Comparison of ENCODE assay signal across 7 cellular contexts in genomic region chr6:6725120-6725833, GRCh38.
DNase-seq lines count a peak whose midpoint lies in the region; ATAC-seq, FAIRE-seq and TF ChIP-seq lines count a peak whose summit lies in the region.

No MANE protein-coding gene starts in this region.

- no peak overlapping the region for H3K4me3 ChIP-seq in KMS-11 (IDR thresholded peaks at IDR 0.05; ENCODE audit: insufficient read depth, low read depth, low read length)
- peak overlapping the region; percentile 26 for H3K4me3 ChIP-seq in bronchial epithelial cell (ENCODE audit: low read depth, low read length)
- H3K4me3 ChIP-seq in HepG2 (replicated peaks in 1 of 3; ENCODE audit: insufficient read depth in 1 of 3, low read depth in 2 of 3, low read length in 3 of 3): peak overlapping the region in 1 of 3 experiments; percentile 75; a peak in 1 of 6 replicates
- peak overlapping the region; percentile 16 to 40 for H3K4me3 ChIP-seq in testis

- CTCF ChIA-PET in HepG2 (lab: Yijun Ruan, JAX; ENCODE audit: low intra/inter-chr PET ratio, low total read pairs): interaction anchor here (1.5 to 1.6 kb wide), 2 partner anchors 513 to 518 kb away, joined by 10 to 13 read pairs; no protein-coding TSS in a partner anchor

- H3K9me3 ChIP-seq in HepG2 (ENCODE audit: low read length) (no peaks in the 10 kb centered on the region), testis (no peaks in the 10 kb centered on the region)

- BruUV-seq in HepG2 (replicated peaks; lab: Mats Ljungman, UMichigan): no TSS peak

- ATAC-seq in HepG2 (no peak), HG03521 (IDR thresholded peaks at IDR 0.05; ENCODE audit: unreplicated experiment) (no peak)

- no peaks in the 10 kb centered on the region for H3K27me3 ChIP-seq in KMS-11 (ENCODE audit: insufficient read depth, low read depth)
- no peaks in the 10 kb centered on the region for H3K27me3 ChIP-seq in bronchial epithelial cell (ENCODE audit: control insufficient read depth, insufficient read depth, low read length)
- H3K27me3 ChIP-seq in HepG2 (ENCODE audit: control insufficient read depth in 1 of 2, insufficient read depth in 2 of 2, low read length in 2 of 2): peaks cover 0 to 4% of the 10 kb centered on the region in 2 experiments; a peak in 2 of 5 replicates
- no peaks in the 10 kb centered on the region for H3K27me3 ChIP-seq in testis

- TF ChIP-seq EP300 in HepG2 (IDR thresholded peaks at IDR 0.05; ENCODE audit: low read depth in 2 of 2, low read length in 2 of 2) (no peak), HepG2 (CRISPR knock-in tag; IDR thresholded peaks at IDR 0.05; ENCODE audit: borderline replicate concordance) (no peak)

- H2AFZ ChIP-seq in KMS-11 (ENCODE audit: low read depth) (peak overlapping the region; percentile 78; the same call in 1 of the 2 replicates), HepG2 (ENCODE audit: low read length) (no peak overlapping the region)

- no peak for TF ChIP-seq RAD21 in HepG2 (CRISPR knock-in tag; IDR thresholded peaks at IDR 0.05)

- H3K36me3 ChIP-seq in KMS-11 (ENCODE audit: insufficient read depth) (no peaks in the 10 kb centered on the region), bronchial epithelial cell (ENCODE audit: control insufficient read depth, insufficient read depth, low read length) (no peaks in the 10 kb centered on the region), HepG2 (replicated peaks in 1 of 2; ENCODE audit: control insufficient read depth in 1 of 2, insufficient read depth in 2 of 2, low read length in 2 of 2) (no peaks in the 10 kb centered on the region), testis (ENCODE audit: low read depth, missing control alignments) (no peaks in the 10 kb centered on the region)

- no peak for TF ChIP-seq POLR2A in HepG2 (IDR thresholded peaks at IDR 0.05; ENCODE audit: insufficient read depth in 1 of 2, low read depth in 2 of 2, low read length in 2 of 2)
- TF ChIP-seq POLR2A in testis (IDR thresholded peaks at IDR 0.05): no peak

- H3K79me2 ChIP-seq in KMS-11 (ENCODE audit: insufficient read depth, low read depth) (no peaks in the 10 kb centered on the region), HepG2 (ENCODE audit: insufficient read depth, low read length) (no peaks in the 10 kb centered on the region)

- DNase-seq in bronchial epithelial cell (ENCODE audit: low read depth): no peak
- no peak for DNase-seq in HepG2 (ENCODE audit: low spot score)
- DNase-seq in testis: no peak
- no peak for DNase-seq in HT-29 (ENCODE audit: low spot score)
- DNase-seq in RCC 7860 (ENCODE audit: low spot score): no peak

- POLR2A ChIA-PET in HepG2 (lab: Yijun Ruan, JAX): no interaction called here

- FAIRE-seq in bronchial epithelial cell (lab: Jason Lieb, UNC) (no peak), HepG2 (lab: Jason Lieb, UNC) (no peak), RCC 7860 (lab: Jason Lieb, UNC) (no peak)

- intact Hi-C loops in HepG2 (cut with micrococcal nuclease; ENCODE audit: unreplicated experiment): loop anchor here (2.0 to 10.0 kb wide), 2 partner anchors 48 to 380 kb away; partner anchors contain the start of gene RREB1
- intact Hi-C loops in testis (cut with DNase I; ENCODE audit: low total_unique reads): loop anchor here (10.0 kb wide), 1 partner anchor 520 kb away; no protein-coding TSS in a partner anchor

- H4K20me1 ChIP-seq in KMS-11 (ENCODE audit: insufficient read depth) (no peaks in the 10 kb centered on the region), HepG2 (ENCODE audit: insufficient read depth, low read length) (no peaks in the 10 kb centered on the region)

- TF ChIP-seq CTCF in KMS-11 (conservative IDR thresholded peaks at IDR 0.05; ENCODE audit: low read depth, low read length) (no peak), bronchial epithelial cell (IDR thresholded peaks at IDR 0.05; ENCODE audit: insufficient read depth, low read length, severe bottlenecking) (no peak), HepG2 (CRISPR knock-in tag; IDR thresholded peaks at IDR 0.05) (no peak), testis (IDR thresholded peaks at IDR 0.05) (no peak)

- 75% methylated on average over 18 of the region's 20 CpGs for WGBS in HepG2 (ENCODE audit: low lambda C conversion rate)
- WGBS in testis, 2 donors: 60 to 64% methylated on average over 14 to 20 of the region's 20 CpGs

- H3K9ac ChIP-seq in KMS-11: no peak overlapping the region
- no peak overlapping the region for H3K9ac ChIP-seq in HepG2 (ENCODE audit: insufficient read depth, low read depth, low read length)

- H3K4me2 ChIP-seq in KMS-11 (peak overlapping the region; percentile 30; the same call in 1 of the 2 replicates), HepG2 (ENCODE audit: low read depth, low read length) (peak overlapping the region; percentile 89)

- H3K4me1 ChIP-seq in KMS-11 (ENCODE audit: low read depth, poor library complexity, severe bottlenecking) (peaks cover 12% of the 10 kb centered on the region), HepG2 (ENCODE audit: insufficient read depth, low read length) (peaks cover 31% of the 10 kb centered on the region), testis (peaks cover 21% of the 10 kb centered on the region)

- no peak overlapping the region for H3K27ac ChIP-seq in KMS-11
- H3K27ac ChIP-seq in HepG2 (ENCODE audit: extremely low read length, insufficient read depth, low read length): no peak overlapping the region
- peak overlapping the region; percentile 60 to 90 for H3K27ac ChIP-seq in testis

- in situ Hi-C loops in HepG2 (cut with HindIII; ENCODE audit: extremely low pct_ligation_motif_present, low pct_unique_long_range_greater_than_20kb): no loop called here

TF ChIP-seq in HepG2, 621 proteins besides CTCF, POLR2A, EP300 and RAD21 (continues in another document):
- TF ChIP-seq MAF1 (CRISPR knock-in tag; IDR thresholded peaks at IDR 0.05; ENCODE audit: borderline replicate concordance) (no peak), GPN1 (CRISPR knock-in tag; IDR thresholded peaks at IDR 0.05; ENCODE audit: borderline replicate concordance) (no peak), ZNF746 (CRISPR knock-in tag; IDR thresholded peaks at IDR 0.05) (no peak), ZNF451 (CRISPR knock-in tag; IDR thresholded peaks at IDR 0.05) (no peak), NFAT5 (CRISPR knock-in tag; IDR thresholded peaks at IDR 0.05) (no peak), ZNF749 (CRISPR knock-in tag; IDR thresholded peaks at IDR 0.05; ENCODE audit: borderline replicate concordance) (0 out of 2 replicates have a peak, but pooled peaks have one; percentile 28), TCF7 (IDR thresholded peaks at IDR 0.05; ENCODE audit: low read depth) (no peak), ZNF672 (CRISPR knock-in tag; IDR thresholded peaks at IDR 0.05) (peak; percentile 14; the same call in 1 of the 2 replicates), E2F2 (CRISPR knock-in tag; IDR thresholded peaks at IDR 0.05; ENCODE audit: borderline replicate concordance) (no peak), GTF3A (CRISPR knock-in tag; conservative IDR thresholded peaks at IDR 0.05) (no peak)

Comparison
In these comparisons a context has a peak if more than half of its experiments do, and no peak if none do; other contexts are left out.
1. H3K27ac ChIP-seq: peak in testis (2 of 2); none in KMS-11 (single experiment) and HepG2 (single experiment).